1 cellular context compared by ENCODE assay signal in genomic region chrX:153974003-153974725, GRCh38.
TF ChIP-seq lines count a peak whose summit lies in the region.

No MANE protein-coding gene starts in this region.

TF ChIP-seq in GM23338, 12 proteins besides CTCF, POLR2A, EP300 and RAD21 (continued from another document):
- TF ChIP-seq, protein P1, sequence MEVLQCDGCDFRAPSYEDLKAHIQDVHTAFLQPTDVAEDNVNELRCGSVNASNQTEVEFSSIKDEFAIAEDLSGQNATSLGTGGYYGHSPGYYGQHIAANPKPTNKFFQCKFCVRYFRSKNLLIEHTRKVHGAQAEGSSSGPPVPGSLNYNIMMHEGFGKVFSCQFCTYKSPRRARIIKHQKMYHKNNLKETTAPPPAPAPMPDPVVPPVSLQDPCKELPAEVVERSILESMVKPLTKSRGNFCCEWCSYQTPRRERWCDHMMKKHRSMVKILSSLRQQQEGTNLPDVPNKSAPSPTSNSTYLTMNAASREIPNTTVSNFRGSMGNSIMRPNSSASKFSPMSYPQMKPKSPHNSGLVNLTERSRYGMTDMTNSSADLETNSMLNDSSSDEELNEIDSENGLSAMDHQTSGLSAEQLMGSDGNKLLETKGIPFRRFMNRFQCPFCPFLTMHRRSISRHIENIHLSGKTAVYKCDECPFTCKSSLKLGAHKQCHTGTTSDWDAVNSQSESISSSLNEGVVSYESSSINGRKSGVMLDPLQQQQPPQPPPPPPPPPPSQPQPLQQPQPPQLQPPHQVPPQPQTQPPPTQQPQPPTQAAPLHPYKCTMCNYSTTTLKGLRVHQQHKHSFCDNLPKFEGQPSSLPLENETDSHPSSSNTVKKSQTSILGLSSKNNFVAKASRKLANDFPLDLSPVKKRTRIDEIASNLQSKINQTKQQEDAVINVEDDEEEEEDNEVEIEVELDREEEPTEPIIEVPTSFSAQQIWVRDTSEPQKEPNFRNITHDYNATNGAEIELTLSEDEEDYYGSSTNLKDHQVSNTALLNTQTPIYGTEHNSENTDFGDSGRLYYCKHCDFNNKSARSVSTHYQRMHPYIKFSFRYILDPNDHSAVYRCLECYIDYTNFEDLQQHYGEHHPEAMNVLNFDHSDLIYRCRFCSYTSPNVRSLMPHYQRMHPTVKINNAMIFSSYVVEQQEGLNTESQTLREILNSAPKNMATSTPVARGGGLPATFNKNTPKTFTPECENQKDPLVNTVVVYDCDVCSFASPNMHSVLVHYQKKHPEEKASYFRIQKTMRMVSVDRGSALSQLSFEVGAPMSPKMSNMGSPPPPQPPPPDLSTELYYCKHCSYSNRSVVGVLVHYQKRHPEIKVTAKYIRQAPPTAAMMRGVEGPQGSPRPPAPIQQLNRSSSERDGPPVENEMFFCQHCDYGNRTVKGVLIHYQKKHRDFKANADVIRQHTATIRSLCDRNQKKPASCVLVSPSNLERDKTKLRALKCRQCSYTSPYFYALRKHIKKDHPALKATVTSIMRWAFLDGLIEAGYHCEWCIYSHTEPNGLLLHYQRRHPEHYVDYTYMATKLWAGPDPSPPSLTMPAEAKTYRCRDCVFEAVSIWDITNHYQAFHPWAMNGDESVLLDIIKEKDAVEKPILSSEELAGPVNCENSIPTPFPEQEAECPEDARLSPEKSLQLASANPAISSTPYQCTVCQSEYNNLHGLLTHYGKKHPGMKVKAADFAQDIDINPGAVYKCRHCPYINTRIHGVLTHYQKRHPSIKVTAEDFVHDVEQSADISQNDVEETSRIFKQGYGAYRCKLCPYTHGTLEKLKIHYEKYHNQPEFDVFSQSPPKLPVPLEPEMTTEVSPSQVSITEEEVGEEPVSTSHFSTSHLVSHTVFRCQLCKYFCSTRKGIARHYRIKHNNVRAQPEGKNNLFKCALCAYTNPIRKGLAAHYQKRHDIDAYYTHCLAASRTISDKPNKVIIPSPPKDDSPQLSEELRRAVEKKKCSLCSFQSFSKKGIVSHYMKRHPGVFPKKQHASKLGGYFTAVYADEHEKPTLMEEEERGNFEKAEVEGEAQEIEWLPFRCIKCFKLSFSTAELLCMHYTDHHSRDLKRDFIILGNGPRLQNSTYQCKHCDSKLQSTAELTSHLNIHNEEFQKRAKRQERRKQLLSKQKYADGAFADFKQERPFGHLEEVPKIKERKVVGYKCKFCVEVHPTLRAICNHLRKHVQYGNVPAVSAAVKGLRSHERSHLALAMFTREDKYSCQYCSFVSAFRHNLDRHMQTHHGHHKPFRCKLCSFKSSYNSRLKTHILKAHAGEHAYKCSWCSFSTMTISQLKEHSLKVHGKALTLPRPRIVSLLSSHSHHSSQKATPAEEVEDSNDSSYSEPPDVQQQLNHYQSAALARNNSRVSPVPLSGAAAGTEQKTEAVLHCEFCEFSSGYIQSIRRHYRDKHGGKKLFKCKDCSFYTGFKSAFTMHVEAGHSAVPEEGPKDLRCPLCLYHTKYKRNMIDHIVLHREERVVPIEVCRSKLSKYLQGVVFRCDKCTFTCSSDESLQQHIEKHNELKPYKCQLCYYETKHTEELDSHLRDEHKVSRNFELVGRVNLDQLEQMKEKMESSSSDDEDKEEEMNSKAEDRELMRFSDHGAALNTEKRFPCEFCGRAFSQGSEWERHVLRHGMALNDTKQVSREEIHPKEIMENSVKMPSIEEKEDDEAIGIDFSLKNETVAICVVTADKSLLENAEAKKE (CRISPR knock-in tag; IDR thresholded peaks at IDR 0.05) = no peak
- TF ChIP-seq EZH2 (IDR thresholded peaks at IDR 0.05; ENCODE audit: low read depth, unreplicated experiment) (no peak), EZH2phosphoT487 (IDR thresholded peaks at IDR 0.05; ENCODE audit: unreplicated experiment) (no peak), ZNF114 (CRISPR knock-in tag; IDR thresholded peaks at IDR 0.05) (no peak), CREB1 (CRISPR knock-in tag; IDR thresholded peaks at IDR 0.05; ENCODE audit: low read depth) (no peak), NANOG (IDR thresholded peaks at IDR 0.05; ENCODE audit: borderline replicate concordance) (no peak), ZNF331 (CRISPR knock-in tag; IDR thresholded peaks at IDR 0.05; ENCODE audit: low read depth) (no peak), REST (IDR thresholded peaks at IDR 0.05; ENCODE audit: unreplicated experiment) (no peak)
- TF ChIP-seq, protein P2, sequence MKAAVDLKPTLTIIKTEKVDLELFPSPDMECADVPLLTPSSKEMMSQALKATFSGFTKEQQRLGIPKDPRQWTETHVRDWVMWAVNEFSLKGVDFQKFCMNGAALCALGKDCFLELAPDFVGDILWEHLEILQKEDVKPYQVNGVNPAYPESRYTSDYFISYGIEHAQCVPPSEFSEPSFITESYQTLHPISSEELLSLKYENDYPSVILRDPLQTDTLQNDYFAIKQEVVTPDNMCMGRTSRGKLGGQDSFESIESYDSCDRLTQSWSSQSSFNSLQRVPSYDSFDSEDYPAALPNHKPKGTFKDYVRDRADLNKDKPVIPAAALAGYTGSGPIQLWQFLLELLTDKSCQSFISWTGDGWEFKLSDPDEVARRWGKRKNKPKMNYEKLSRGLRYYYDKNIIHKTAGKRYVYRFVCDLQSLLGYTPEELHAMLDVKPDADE (IDR thresholded peaks at IDR 0.05) = no peak
